In the genomic region with DNA sequence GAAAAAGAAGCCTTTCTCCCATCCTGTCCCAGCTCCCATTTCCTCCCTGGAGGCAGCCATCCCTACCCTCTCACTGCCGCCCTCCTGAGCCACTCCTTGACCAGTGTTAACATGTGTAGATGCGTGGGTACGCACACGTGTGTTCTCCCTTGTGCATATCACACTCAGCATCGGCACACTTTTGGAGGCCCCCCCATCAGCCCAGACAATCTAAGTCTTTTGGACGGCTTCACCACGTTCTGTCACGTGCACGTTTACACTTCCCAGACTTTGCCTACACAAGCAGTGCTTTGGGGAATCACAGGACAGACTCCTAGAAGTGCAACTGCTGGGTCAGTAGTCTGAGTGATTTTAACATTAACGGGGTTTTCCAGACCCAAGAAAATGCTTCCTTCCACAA, we compare ENCODE assay signal across 21 cellular contexts. TPM values are rescaled to one million over a fixed set of nuclear protein-coding genes. Genes with fewer than 3 reads are reported as not detected.
DNase-seq lines count a peak whose midpoint lies in the region; ATAC-seq and TF ChIP-seq lines count a peak whose summit lies in the region.
"Had no signal": no experiment of that assay in that cellular context is flagged by ENCODE, and none has a peak within 500 bp of the region (broad histone marks: within the 10 kb centered on the region; RNA-seq: fewer than 3 reads in every experiment).

No MANE protein-coding gene starts in this region.

- H3K27ac Mint-ChIP-seq in activated CD4-positive, alpha-beta T cell treated with anti-CD3 and anti-CD28 coated beads, Interleukin-2, amount 10 ng/mL, durations not matched to agents 7 days and 5 days = peak overlapping the region; percentile 4
- peak overlapping the region; percentile 23 for H3K27ac Mint-ChIP-seq in dendritic cell treated with granulocyte-macrophage colony-stimulating factor and Interleukin-4, amounts not matched to agents 40 ng/mL and 50 ng/mL, for 4 days
- peak overlapping the region; percentile 41 for H3K27ac Mint-ChIP-seq in nephron progenitor cell
- no peak overlapping the region for H3K27ac Mint-ChIP-seq in activated naive CD4-positive, alpha-beta T cell treated with anti-CD3 and anti-CD28 coated beads for 36 hours
- H3K27ac Mint-ChIP-seq: GM23338, HFFc6, IgD-negative memory B cell had no signal

- no peaks in the 10 kb centered on the region for H3K9me3 ChIP-seq in right cardiac atrium (ENCODE audit: control insufficient read depth, low read length)
- H3K9me3 ChIP-seq: BLaER1 had no signal

- intact Hi-C loops in dendritic cell treated with granulocyte-macrophage colony-stimulating factor and Interleukin-4, amounts not matched to agents 40 ng/mL and 50 ng/mL, for 4 days (cut with micrococcal nuclease) = loop anchor here (2.0 kb wide), 1 partner anchor 13 kb away; no protein-coding TSS in a partner anchor
- intact Hi-C loops in activated naive CD4-positive, alpha-beta T cell treated with anti-CD3 and anti-CD28 coated beads for 36 hours (cut with micrococcal nuclease) = no loop called here
- intact Hi-C loops in right cardiac atrium (cut with DNase I) = no loop called here

- DNase-seq in activated CD4-positive, alpha-beta T cell treated with anti-CD3 and anti-CD28 coated beads, Interleukin-2, amount 10 ng/mL, durations not matched to agents 7 days and 5 days = no peak
- DNase-seq in activated CD4-positive, alpha-beta T cell treated with anti-CD3 and anti-CD28 coated beads, Interleukin-2, amount 50 U/mL, for 4 hours = no peak
- DNase-seq in nephron progenitor cell (no peak), SW 1271 (lab: John Stamatoyannopoulos, UW) (no peak), right cardiac atrium (no peak)
- DNase-seq in activated naive CD4-positive, alpha-beta T cell treated with anti-CD3 and anti-CD28 coated beads for 36 hours = no peak
- DNase-seq: 8988T; CD4-positive, alpha-beta memory T cell; DMS153; DMS79; GDM1; H7; HFFc6 had no signal

- no peak overlapping the region for H3K4me3 Mint-ChIP-seq in activated CD4-positive, alpha-beta T cell treated with anti-CD3 and anti-CD28 coated beads, Interleukin-2, amount 10 ng/mL, durations not matched to agents 7 days and 5 days
- no peak overlapping the region for H3K4me3 Mint-ChIP-seq in dendritic cell treated with granulocyte-macrophage colony-stimulating factor and Interleukin-4, amounts not matched to agents 40 ng/mL and 50 ng/mL, for 4 days
- no peak overlapping the region for H3K4me3 Mint-ChIP-seq in nephron progenitor cell
- no peak overlapping the region for H3K4me3 Mint-ChIP-seq in activated naive CD4-positive, alpha-beta T cell treated with anti-CD3 and anti-CD28 coated beads for 36 hours
- H3K4me3 Mint-ChIP-seq: CD4-positive, alpha-beta memory T cell; GM23338; HFFc6; IgD-negative memory B cell had no signal

- no peak overlapping the region for H3K4me3 ChIP-seq in right cardiac atrium (ENCODE audit: low read length)
- H3K4me3 ChIP-seq: BLaER1, GM23338 had no signal

- no peaks in the 10 kb centered on the region for H3K9me3 Mint-ChIP-seq in activated CD4-positive, alpha-beta T cell treated with anti-CD3 and anti-CD28 coated beads, Interleukin-2, amount 10 ng/mL, durations not matched to agents 7 days and 5 days
- H3K9me3 Mint-ChIP-seq in dendritic cell treated with granulocyte-macrophage colony-stimulating factor and Interleukin-4, amounts not matched to agents 40 ng/mL and 50 ng/mL, for 4 days = no peaks in the 10 kb centered on the region
- H3K9me3 Mint-ChIP-seq in nephron progenitor cell = no peaks in the 10 kb centered on the region
- H3K9me3 Mint-ChIP-seq in activated naive CD4-positive, alpha-beta T cell treated with anti-CD3 and anti-CD28 coated beads for 36 hours = no peaks in the 10 kb centered on the region
- H3K9me3 Mint-ChIP-seq: CD4-positive, alpha-beta memory T cell; GM23338; IgD-negative memory B cell had no signal

- peaks cover 3% of the 10 kb centered on the region for H3K4me1 ChIP-seq in right cardiac atrium (ENCODE audit: control insufficient read depth, insufficient read depth, low read length)

- no peaks in the 10 kb centered on the region for H3K27me3 ChIP-seq in right cardiac atrium (ENCODE audit: control insufficient read depth, insufficient read depth)
- H3K27me3 ChIP-seq: BLaER1 had no signal

- H3K36me3 Mint-ChIP-seq in activated CD4-positive, alpha-beta T cell treated with anti-CD3 and anti-CD28 coated beads, Interleukin-2, amount 10 ng/mL, durations not matched to agents 7 days and 5 days (ENCODE audit: low read depth) = peaks cover 4% of the 10 kb centered on the region
- peaks cover 40% of the 10 kb centered on the region for H3K36me3 Mint-ChIP-seq in dendritic cell treated with granulocyte-macrophage colony-stimulating factor and Interleukin-4, amounts not matched to agents 40 ng/mL and 50 ng/mL, for 4 days (ENCODE audit: low read depth)
- H3K36me3 Mint-ChIP-seq in nephron progenitor cell (ENCODE audit: low read depth) = no peaks in the 10 kb centered on the region
- no peaks in the 10 kb centered on the region for H3K36me3 Mint-ChIP-seq in activated naive CD4-positive, alpha-beta T cell treated with anti-CD3 and anti-CD28 coated beads for 36 hours (ENCODE audit: low read depth)
- H3K36me3 Mint-ChIP-seq: IgD-negative memory B cell had no signal

- CTCF ChIA-PET in activated CD4-positive, alpha-beta T cell treated with anti-CD3 and anti-CD28 coated beads, Interleukin-2, amount 10 ng/mL, durations not matched to agents 7 days and 5 days (lab: Charles Lee) = interaction anchor here (0.7 to 1.6 kb wide), 2 partner anchors 11 to 142 kb away, joined by 3 to 8 read pairs; no protein-coding TSS in a partner anchor
- CTCF ChIA-PET in activated naive CD4-positive, alpha-beta T cell treated with anti-CD3 and anti-CD28 coated beads for 36 hours (lab: Charles Lee) = interaction anchor here (1.7 kb wide), 1 partner anchor 142 kb away, joined by 7 read pairs; no protein-coding TSS in a partner anchor

- no peak overlapping the region for H3K27ac ChIP-seq in right cardiac atrium (ENCODE audit: low read length)
- H3K27ac ChIP-seq: BLaER1 had no signal

- no peak for TF ChIP-seq CTCF in nephron progenitor cell (IDR thresholded peaks at IDR 0.05)

- POLR2A ChIA-PET in activated CD4-positive, alpha-beta T cell treated with anti-CD3 and anti-CD28 coated beads, Interleukin-2, amount 10 ng/mL, durations not matched to agents 7 days and 5 days (lab: Charles Lee) = no interaction called here

- no peaks in the 10 kb centered on the region for H3K27me3 Mint-ChIP-seq in activated CD4-positive, alpha-beta T cell treated with anti-CD3 and anti-CD28 coated beads, Interleukin-2, amount 10 ng/mL, durations not matched to agents 7 days and 5 days
- H3K27me3 Mint-ChIP-seq in dendritic cell treated with granulocyte-macrophage colony-stimulating factor and Interleukin-4, amounts not matched to agents 40 ng/mL and 50 ng/mL, for 4 days = no peaks in the 10 kb centered on the region
- H3K27me3 Mint-ChIP-seq in nephron progenitor cell (ENCODE audit: low read depth, poor library complexity) = peaks cover 37% of the 10 kb centered on the region
- H3K27me3 Mint-ChIP-seq in activated naive CD4-positive, alpha-beta T cell treated with anti-CD3 and anti-CD28 coated beads for 36 hours (ENCODE audit: low read depth) = no peaks in the 10 kb centered on the region
- H3K27me3 Mint-ChIP-seq: CD4-positive, alpha-beta memory T cell had no signal

- WGBS in right cardiac atrium = 73% methylated on average over 10 of the region's 10 CpGs

- peaks cover 68% of the 10 kb centered on the region for H3K4me1 Mint-ChIP-seq in activated CD4-positive, alpha-beta T cell treated with anti-CD3 and anti-CD28 coated beads, Interleukin-2, amount 10 ng/mL, durations not matched to agents 7 days and 5 days
- H3K4me1 Mint-ChIP-seq in dendritic cell treated with granulocyte-macrophage colony-stimulating factor and Interleukin-4, amounts not matched to agents 40 ng/mL and 50 ng/mL, for 4 days (ENCODE audit: low read depth) = peaks cover 94% of the 10 kb centered on the region
- H3K4me1 Mint-ChIP-seq in nephron progenitor cell = peaks cover 23% of the 10 kb centered on the region
- H3K4me1 Mint-ChIP-seq in activated naive CD4-positive, alpha-beta T cell treated with anti-CD3 and anti-CD28 coated beads for 36 hours (ENCODE audit: low read depth) = peaks cover 69% of the 10 kb centered on the region

- no peak for ATAC-seq in right cardiac atrium
- ATAC-seq: GM23338, HCT116, HepG2 had no signal

RNA-seq across cellular contexts. Expression of gene HRH2, which starts 18.0 kb away (rescaled TPM):
- total RNA-seq in activated CD4-positive, alpha-beta T cell treated with anti-CD3 and anti-CD28 coated beads, Interleukin-2, amount 10 ng/mL, durations not matched to agents 7 days and 5 days = 10 to 100 TPM; 21.7 to 25.5 TPM
- total RNA-seq in activated naive CD4-positive, alpha-beta T cell treated with anti-CD3 and anti-CD28 coated beads for 36 hours = 1 to 10 TPM; 8.7 to 10.0 TPM
- 10 to 100 TPM; 21.0 to 37.5 (median 32.0) TPM for total RNA-seq in right cardiac atrium
- polyA plus RNA-seq in right cardiac atrium = 18.6 TPM
- total RNA-seq: A673, HepG2, HFFc6 had no signal
- polyA plus RNA-seq: AG04450, HepG2 had no signal
